In the genomic region with DNA sequence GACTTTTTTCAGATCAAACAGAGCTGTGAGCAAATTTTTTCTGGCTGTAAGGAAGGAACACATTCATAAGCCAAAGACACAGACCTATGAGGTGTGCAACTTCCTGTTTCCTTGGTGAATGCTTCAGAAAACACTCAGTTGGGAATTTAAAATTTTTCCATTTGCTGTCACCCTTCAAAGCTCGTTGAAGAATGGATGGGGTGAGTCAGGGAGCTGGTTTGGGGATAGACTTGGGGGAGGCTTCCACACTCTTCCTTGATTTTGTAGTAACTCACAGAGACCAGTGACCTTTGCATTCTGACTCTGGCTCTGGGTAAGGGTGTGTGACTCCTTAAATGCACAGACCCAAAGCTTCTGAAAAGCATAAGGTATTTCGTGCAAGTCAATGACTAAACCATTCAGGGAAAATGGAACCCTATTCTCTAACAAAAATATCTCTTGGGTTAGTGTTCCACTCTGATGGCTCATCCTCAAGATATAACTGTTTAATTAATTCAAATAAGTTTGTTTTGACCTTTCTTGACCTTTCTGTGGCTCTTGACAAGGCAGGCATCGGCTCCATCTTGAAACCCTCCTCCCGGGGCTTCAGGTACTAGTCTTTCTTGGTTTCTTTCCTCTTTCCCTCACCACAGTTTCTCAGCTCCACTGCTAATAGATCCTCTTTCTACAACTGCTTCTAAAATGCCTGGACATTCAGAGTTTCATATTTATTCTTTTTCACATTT, we compare ENCODE assay signal across 16 cellular contexts.
DNase-seq lines count a peak whose midpoint lies in the region; ATAC-seq, FAIRE-seq and TF ChIP-seq lines count a peak whose summit lies in the region.
"Had no signal": no experiment of that assay in that cellular context is flagged by ENCODE, and none has a peak within 500 bp of the region (broad histone marks: within the 10 kb centered on the region; RNA-seq: fewer than 3 reads in every experiment).

No MANE protein-coding gene starts in this region.

- no peaks in the 10 kb centered on the region for H3K36me3 Mint-ChIP-seq in astrocyte (ENCODE audit: low read depth, unreplicated experiment)
- H3K36me3 Mint-ChIP-seq in chondrocyte (ENCODE audit: low read depth), result no peaks in the 10 kb centered on the region
- H3K36me3 Mint-ChIP-seq: activated naive CD8-positive, alpha-beta T cell treated with anti-CD3 and anti-CD28 coated beads, Interleukin-2, amount 10 ng/mL, durations not matched to agents 7 days and 5 days; CD4-positive, alpha-beta memory T cell had no signal

- H3K4me3 Mint-ChIP-seq in astrocyte (ENCODE audit: unreplicated experiment) (no peak overlapping the region), chondrocyte (ENCODE audit: unreplicated experiment) (no peak overlapping the region)
- H3K4me3 Mint-ChIP-seq: activated naive CD8-positive, alpha-beta T cell treated with anti-CD3 and anti-CD28 coated beads, Interleukin-2, amount 10 ng/mL, durations not matched to agents 7 days and 5 days; naive B cell had no signal

- H3K4me1 Mint-ChIP-seq in astrocyte (ENCODE audit: low read depth, unreplicated experiment) (peaks cover 20% of the 10 kb centered on the region), chondrocyte (ENCODE audit: low read depth) (peaks cover 7% of the 10 kb centered on the region)
- H3K4me1 Mint-ChIP-seq: activated naive CD8-positive, alpha-beta T cell treated with anti-CD3 and anti-CD28 coated beads, Interleukin-2, amount 10 ng/mL, durations not matched to agents 7 days and 5 days; CD4-positive, alpha-beta memory T cell had no signal

- TF ChIP-seq CTCF in astrocyte (IDR thresholded peaks at IDR 0.05; ENCODE audit: insufficient read depth, low read depth, low read length) (no peak), omental fat pad (IDR thresholded peaks at IDR 0.05) (no peak), chondrocyte (IDR thresholded peaks at IDR 0.05) (no peak)

- H3K9ac ChIP-seq in astrocyte (ENCODE audit: low read length), result no peak overlapping the region

- peak overlapping the region; percentile 59 for H3K27ac ChIP-seq in astrocyte (ENCODE audit: low read depth, low read length)
- H3K27ac ChIP-seq: gastrocnemius medialis had no signal

- peaks cover 6% of the 10 kb centered on the region for H3K4me1 ChIP-seq in astrocyte (ENCODE audit: insufficient read depth, low read length)
- H3K4me1 ChIP-seq: gastrocnemius medialis had no signal

- peaks cover 2% of the 10 kb centered on the region for H3K27me3 Mint-ChIP-seq in astrocyte (ENCODE audit: low read depth, unreplicated experiment)
- H3K27me3 Mint-ChIP-seq in chondrocyte (ENCODE audit: low read depth), result no peaks in the 10 kb centered on the region

- H3K27ac Mint-ChIP-seq in astrocyte (ENCODE audit: unreplicated experiment), result peak overlapping the region; percentile 38
- no peak overlapping the region for H3K27ac Mint-ChIP-seq in chondrocyte (ENCODE audit: unreplicated experiment)
- H3K27ac Mint-ChIP-seq: activated naive CD8-positive, alpha-beta T cell treated with anti-CD3 and anti-CD28 coated beads, Interleukin-2, amount 10 ng/mL, durations not matched to agents 7 days and 5 days; CD4-positive, alpha-beta memory T cell had no signal

- H3K36me3 ChIP-seq in astrocyte (ENCODE audit: insufficient read depth, low read length), result no peaks in the 10 kb centered on the region
- H3K36me3 ChIP-seq: gastrocnemius medialis had no signal

- no peaks in the 10 kb centered on the region for H4K20me1 ChIP-seq in astrocyte (ENCODE audit: insufficient read depth, low read length)

- no peaks in the 10 kb centered on the region for H3K27me3 ChIP-seq in astrocyte (ENCODE audit: insufficient read depth, low read length)
- H3K27me3 ChIP-seq: gastrocnemius medialis had no signal

- H3K79me2 ChIP-seq in astrocyte (ENCODE audit: insufficient read depth, low read length), result no peaks in the 10 kb centered on the region

- no peak for FAIRE-seq in astrocyte (lab: Jason Lieb, UNC)

- H3K9me3 Mint-ChIP-seq in astrocyte (ENCODE audit: unreplicated experiment) (no peaks in the 10 kb centered on the region), chondrocyte (ENCODE audit: low read depth) (no peaks in the 10 kb centered on the region)
- H3K9me3 Mint-ChIP-seq: activated naive CD8-positive, alpha-beta T cell treated with anti-CD3 and anti-CD28 coated beads, Interleukin-2, amount 10 ng/mL, durations not matched to agents 7 days and 5 days; CD4-positive, alpha-beta memory T cell had no signal

- ATAC-seq in GM19025 (IDR thresholded peaks at IDR 0.05; ENCODE audit: low read depth, unreplicated experiment) (peak; percentile 68), HG03571 (IDR thresholded peaks at IDR 0.05; ENCODE audit: unreplicated experiment) (peak; percentile 63), omental fat pad (ENCODE audit: low FRiP score) (peak; percentile 95), GM21526 (IDR thresholded peaks at IDR 0.05; ENCODE audit: low FRiP score, unreplicated experiment) (no peak)
- ATAC-seq: gastrocnemius medialis, right cardiac atrium had no signal

- H3K4me2 ChIP-seq in astrocyte (ENCODE audit: low read length), result peak overlapping the region; percentile 29

- no peak overlapping the region for H2AFZ ChIP-seq in astrocyte (ENCODE audit: low read depth, low read length)

- H3K4me3 ChIP-seq in astrocyte (ENCODE audit: insufficient read depth, low read depth, low read length), result no peak overlapping the region
- H3K4me3 ChIP-seq: gastrocnemius medialis had no signal

- no peaks in the 10 kb centered on the region for H3K9me3 ChIP-seq in astrocyte (ENCODE audit: insufficient read depth, low read depth, low read length)
- H3K9me3 ChIP-seq: gastrocnemius medialis had no signal

- peak; percentile 81 for DNase-seq in astrocyte (ENCODE audit: low read depth)
- DNase-seq in omental fat pad (ENCODE audit: low spot score), result no peak
- DNase-seq in chondrocyte (ENCODE audit: low spot score), result no peak
- no peak for DNase-seq in cerebellar nuclear complex (lab: John Stamatoyannopoulos, UW)
- DNase-seq: activated naive CD8-positive, alpha-beta T cell treated with anti-CD3 and anti-CD28 coated beads, Interleukin-2, amount 10 ng/mL, durations not matched to agents 7 days and 5 days; CD4-positive, alpha-beta memory T cell; gastrocnemius medialis; kidney; naive B cell; NCI-H1694; NCI-H69; right cardiac atrium; SHP77 had no signal
